8 cellular contexts compared by ENCODE assay signal in genomic region chr9:108934323-108934885, GRCh38. TPM values are rescaled to one million over a fixed set of nuclear protein-coding genes. Genes with fewer than 3 reads are reported as not detected.
DNase-seq lines count a peak whose midpoint lies in the region; ATAC-seq and TF ChIP-seq lines count a peak whose summit lies in the region.

ABITRAM (plus strand) TSS chr9:108934400; CDS start chr9:108934487, 87 bp downstream.

- peak within 1 kb of the TSS; percentile 96 for H3K27ac Mint-ChIP-seq in nephron progenitor cell
- peak within 1 kb of the TSS; percentile 93 for H3K27ac Mint-ChIP-seq in stimulated activated naive CD8-positive, alpha-beta T cell treated with anti-CD3 and anti-CD28 coated beads, Interleukin-15, Interleukin-2, amounts not matched to agents 100 ng/mL and 50 ng/mL, for 24 hours

- H3K4me1 Mint-ChIP-seq in nephron progenitor cell = peaks cover 44% of the 10 kb centered on the region
- peaks cover 35% of the 10 kb centered on the region for H3K4me1 Mint-ChIP-seq in stimulated activated naive CD8-positive, alpha-beta T cell treated with anti-CD3 and anti-CD28 coated beads, Interleukin-15, Interleukin-2, amounts not matched to agents 100 ng/mL and 50 ng/mL, for 24 hours (ENCODE audit: low read depth)

- H3K36me3 Mint-ChIP-seq in nephron progenitor cell (ENCODE audit: low read depth) = peaks cover 19% of the 10 kb centered on the region
- H3K36me3 Mint-ChIP-seq in stimulated activated naive CD8-positive, alpha-beta T cell treated with anti-CD3 and anti-CD28 coated beads, Interleukin-15, Interleukin-2, amounts not matched to agents 100 ng/mL and 50 ng/mL, for 24 hours (ENCODE audit: low read depth) = peaks cover 28% of the 10 kb centered on the region

- TF ChIP-seq CTCF in nephron progenitor cell (IDR thresholded peaks at IDR 0.05) = no peak

- DNase-seq in DMS53 (lab: John Stamatoyannopoulos, UW) = peak; percentile 88
- peak; percentile 78 for DNase-seq in Jurkat, Clone E6-1 (ENCODE audit: low read depth, low spot score)
- peak; percentile 89 for DNase-seq in RKO (ENCODE audit: low spot score)
- DNase-seq in activated effector memory CD4-positive, alpha-beta T cell treated with anti-CD3 and anti-CD28 coated beads, Interleukin-2, amount 50 U/mL, for 16 hours = peak; percentile 93
- peak; percentile 72 for DNase-seq in fibroblast of the conjunctiva (ENCODE audit: low read depth)
- peak; percentile 83 for DNase-seq in nephron progenitor cell

- ATAC-seq in GM21619 (IDR thresholded peaks at IDR 0.05; ENCODE audit: unreplicated experiment) = peak; percentile 74

- no peaks in the 10 kb centered on the region for H3K9me3 Mint-ChIP-seq in nephron progenitor cell
- no peaks in the 10 kb centered on the region for H3K9me3 Mint-ChIP-seq in stimulated activated naive CD8-positive, alpha-beta T cell treated with anti-CD3 and anti-CD28 coated beads, Interleukin-15, Interleukin-2, amounts not matched to agents 100 ng/mL and 50 ng/mL, for 24 hours

- peak within 1 kb of the TSS; percentile 98 for H3K4me3 Mint-ChIP-seq in nephron progenitor cell
- H3K4me3 Mint-ChIP-seq in stimulated activated naive CD8-positive, alpha-beta T cell treated with anti-CD3 and anti-CD28 coated beads, Interleukin-15, Interleukin-2, amounts not matched to agents 100 ng/mL and 50 ng/mL, for 24 hours = peak within 1 kb of the TSS; percentile 92

- no peaks in the 10 kb centered on the region for H3K27me3 Mint-ChIP-seq in nephron progenitor cell (ENCODE audit: low read depth, poor library complexity)
- no peaks in the 10 kb centered on the region for H3K27me3 Mint-ChIP-seq in stimulated activated naive CD8-positive, alpha-beta T cell treated with anti-CD3 and anti-CD28 coated beads, Interleukin-15, Interleukin-2, amounts not matched to agents 100 ng/mL and 50 ng/mL, for 24 hours

- peak within 1 kb of the TSS; percentile 97 for H3K4me3 ChIP-seq in Jurkat, Clone E6-1 (ENCODE audit: low read length)

RNA-seq across cellular contexts. Expression of gene ABITRAM, which starts in this region (rescaled TPM):
- 17.4 TPM for polyA plus RNA-seq in Jurkat, Clone E6-1 (2012; ENCODE audit: insufficient read depth, insufficient read length)

Comparison
In these comparisons a context has a peak if more than half of its experiments do, and no peak if none do; other contexts are left out.
1. Peak in every context shown above with its lines: DNase-seq, ATAC-seq and H3K4me3 ChIP-seq.